1 cellular context compared by ENCODE assay signal in the genomic region with DNA sequence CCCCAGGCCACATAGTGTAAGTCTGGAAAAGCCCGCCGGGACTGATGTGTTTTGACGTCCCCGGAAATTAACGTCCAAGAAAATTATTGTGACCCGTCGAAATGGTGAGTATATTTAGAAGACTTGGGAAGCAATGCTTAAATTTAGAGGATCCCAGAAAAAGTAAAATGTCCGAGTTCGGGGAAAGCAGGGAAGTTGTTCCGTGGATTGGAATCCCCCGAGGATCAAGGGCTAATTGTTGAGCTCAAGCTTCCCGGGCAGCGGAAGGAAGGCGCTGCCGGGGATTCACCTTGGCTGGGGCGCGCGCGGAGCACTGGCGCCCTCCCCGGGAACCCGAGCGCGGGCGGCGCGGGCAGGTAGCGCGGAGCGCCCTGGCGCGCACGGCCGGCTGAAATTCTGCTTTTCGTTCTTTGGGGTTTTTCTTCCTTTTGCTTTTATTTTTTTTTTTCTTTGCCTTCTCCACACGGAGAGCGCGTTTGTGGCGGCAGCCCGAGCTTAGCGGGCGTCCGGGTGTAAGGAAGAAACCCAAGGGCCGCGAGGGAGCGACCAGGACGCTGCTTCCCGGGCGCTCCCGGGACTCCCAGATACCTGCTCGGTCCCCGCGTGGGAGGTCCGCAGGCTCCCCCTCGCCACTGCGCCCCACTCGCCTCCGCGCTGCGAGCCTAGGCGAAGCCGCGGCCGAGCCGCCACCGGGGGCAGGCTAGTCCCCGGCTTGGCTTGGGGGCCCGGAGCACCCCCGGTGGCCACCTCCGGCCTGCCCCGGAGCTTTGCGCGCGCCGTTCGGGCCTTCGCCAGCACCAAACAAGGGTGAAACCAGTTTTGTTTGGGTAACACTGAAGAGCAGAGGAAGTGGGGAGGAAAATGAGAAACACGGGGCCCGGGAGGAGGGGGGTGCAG.
TF ChIP-seq lines count a peak whose summit lies in the region.

No MANE protein-coding gene starts in this region.

TF ChIP-seq in HepG2, 621 proteins besides CTCF, POLR2A, EP300 and RAD21 (continues in another document):
- peak; percentile 35; the same call in 1 of the 2 replicates for TF ChIP-seq GABPB1 (CRISPR knock-in tag; IDR thresholded peaks at IDR 0.05)
- TF ChIP-seq, protein P1, sequence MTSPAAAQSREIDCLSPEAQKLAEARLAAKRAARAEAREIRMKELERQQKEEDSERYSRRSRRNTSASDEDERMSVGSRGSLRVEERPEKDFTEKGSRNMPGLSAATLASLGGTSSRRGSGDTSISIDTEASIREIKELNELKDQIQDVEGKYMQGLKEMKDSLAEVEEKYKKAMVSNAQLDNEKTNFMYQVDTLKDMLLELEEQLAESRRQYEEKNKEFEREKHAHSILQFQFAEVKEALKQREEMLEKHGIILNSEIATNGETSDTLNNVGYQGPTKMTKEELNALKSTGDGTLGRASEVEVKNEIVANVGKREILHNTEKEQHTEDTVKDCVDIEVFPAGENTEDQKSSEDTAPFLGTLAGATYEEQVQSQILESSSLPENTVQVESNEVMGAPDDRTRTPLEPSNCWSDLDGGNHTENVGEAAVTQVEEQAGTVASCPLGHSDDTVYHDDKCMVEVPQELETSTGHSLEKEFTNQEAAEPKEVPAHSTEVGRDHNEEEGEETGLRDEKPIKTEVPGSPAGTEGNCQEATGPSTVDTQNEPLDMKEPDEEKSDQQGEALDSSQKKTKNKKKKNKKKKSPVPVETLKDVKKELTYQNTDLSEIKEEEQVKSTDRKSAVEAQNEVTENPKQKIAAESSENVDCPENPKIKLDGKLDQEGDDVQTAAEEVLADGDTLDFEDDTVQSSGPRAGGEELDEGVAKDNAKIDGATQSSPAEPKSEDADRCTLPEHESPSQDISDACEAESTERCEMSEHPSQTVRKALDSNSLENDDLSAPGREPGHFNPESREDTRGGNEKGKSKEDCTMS (CRISPR knock-in tag; conservative IDR thresholded peaks at IDR 0.05), result no peak
- TF ChIP-seq SAP130 (CRISPR knock-in tag; IDR thresholded peaks at IDR 0.05; ENCODE audit: low read depth), result 0 out of 2 replicates have a peak, but pooled peaks have one; percentile 12
- TF ChIP-seq EZH2 (conservative IDR thresholded peaks at IDR 0.05; ENCODE audit: low read depth, low read length), result 0 out of 2 replicates have a peak, but pooled peaks have one; percentile 86
- TF ChIP-seq ZFX (CRISPR knock-in tag; IDR thresholded peaks at IDR 0.05; ENCODE audit: low read depth), result 0 out of 2 replicates have a peak, but pooled peaks have one; percentile 4
- TF ChIP-seq, protein P2, sequence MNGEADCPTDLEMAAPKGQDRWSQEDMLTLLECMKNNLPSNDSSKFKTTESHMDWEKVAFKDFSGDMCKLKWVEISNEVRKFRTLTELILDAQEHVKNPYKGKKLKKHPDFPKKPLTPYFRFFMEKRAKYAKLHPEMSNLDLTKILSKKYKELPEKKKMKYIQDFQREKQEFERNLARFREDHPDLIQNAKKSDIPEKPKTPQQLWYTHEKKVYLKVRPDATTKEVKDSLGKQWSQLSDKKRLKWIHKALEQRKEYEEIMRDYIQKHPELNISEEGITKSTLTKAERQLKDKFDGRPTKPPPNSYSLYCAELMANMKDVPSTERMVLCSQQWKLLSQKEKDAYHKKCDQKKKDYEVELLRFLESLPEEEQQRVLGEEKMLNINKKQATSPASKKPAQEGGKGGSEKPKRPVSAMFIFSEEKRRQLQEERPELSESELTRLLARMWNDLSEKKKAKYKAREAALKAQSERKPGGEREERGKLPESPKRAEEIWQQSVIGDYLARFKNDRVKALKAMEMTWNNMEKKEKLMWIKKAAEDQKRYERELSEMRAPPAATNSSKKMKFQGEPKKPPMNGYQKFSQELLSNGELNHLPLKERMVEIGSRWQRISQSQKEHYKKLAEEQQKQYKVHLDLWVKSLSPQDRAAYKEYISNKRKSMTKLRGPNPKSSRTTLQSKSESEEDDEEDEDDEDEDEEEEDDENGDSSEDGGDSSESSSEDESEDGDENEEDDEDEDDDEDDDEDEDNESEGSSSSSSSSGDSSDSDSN (CRISPR knock-in tag; IDR thresholded peaks at IDR 0.05), result peak; percentile 46; the same call in 1 of the 2 replicates
- TF ChIP-seq, protein P3, sequence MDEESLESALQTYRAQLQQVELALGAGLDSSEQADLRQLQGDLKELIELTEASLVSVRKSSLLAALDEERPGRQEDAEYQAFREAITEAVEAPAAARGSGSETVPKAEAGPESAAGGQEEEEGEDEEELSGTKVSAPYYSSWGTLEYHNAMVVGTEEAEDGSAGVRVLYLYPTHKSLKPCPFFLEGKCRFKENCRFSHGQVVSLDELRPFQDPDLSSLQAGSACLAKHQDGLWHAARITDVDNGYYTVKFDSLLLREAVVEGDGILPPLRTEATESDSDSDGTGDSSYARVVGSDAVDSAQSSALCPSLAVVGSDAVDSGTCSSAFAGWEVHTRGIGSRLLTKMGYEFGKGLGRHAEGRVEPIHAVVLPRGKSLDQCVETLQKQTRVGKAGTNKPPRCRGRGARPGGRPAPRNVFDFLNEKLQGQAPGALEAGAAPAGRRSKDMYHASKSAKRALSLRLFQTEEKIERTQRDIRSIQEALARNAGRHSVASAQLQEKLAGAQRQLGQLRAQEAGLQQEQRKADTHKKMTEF (CRISPR knock-in tag; IDR thresholded peaks at IDR 0.05), result peak; percentile 29; the same call in 1 of the 2 replicates
- peak; percentile 75 for TF ChIP-seq STAG1 (CRISPR knock-in tag; IDR thresholded peaks at IDR 0.05)
- TF ChIP-seq MTA1 (CRISPR knock-in tag; IDR thresholded peaks at IDR 0.05; ENCODE audit: borderline replicate concordance), result peak; percentile 58; the same call in 1 of the 2 replicates
- peak; percentile 76 for TF ChIP-seq BCL6 (CRISPR knock-in tag; IDR thresholded peaks at IDR 0.05)
- TF ChIP-seq, protein P4, sequence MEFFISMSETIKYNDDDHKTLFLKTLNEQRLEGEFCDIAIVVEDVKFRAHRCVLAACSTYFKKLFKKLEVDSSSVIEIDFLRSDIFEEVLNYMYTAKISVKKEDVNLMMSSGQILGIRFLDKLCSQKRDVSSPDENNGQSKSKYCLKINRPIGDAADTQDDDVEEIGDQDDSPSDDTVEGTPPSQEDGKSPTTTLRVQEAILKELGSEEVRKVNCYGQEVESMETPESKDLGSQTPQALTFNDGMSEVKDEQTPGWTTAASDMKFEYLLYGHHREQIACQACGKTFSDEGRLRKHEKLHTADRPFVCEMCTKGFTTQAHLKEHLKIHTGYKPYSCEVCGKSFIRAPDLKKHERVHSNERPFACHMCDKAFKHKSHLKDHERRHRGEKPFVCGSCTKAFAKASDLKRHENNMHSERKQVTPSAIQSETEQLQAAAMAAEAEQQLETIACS (CRISPR knock-in tag; IDR thresholded peaks at IDR 0.05), result peak; percentile 50; the same call in 1 of the 2 replicates
- peak; percentile 39 for TF ChIP-seq HNRNPLL (IDR thresholded peaks at IDR 0.05; ENCODE audit: low read depth, low read length, poor library complexity, severe bottlenecking)
- TF ChIP-seq, protein P5, sequence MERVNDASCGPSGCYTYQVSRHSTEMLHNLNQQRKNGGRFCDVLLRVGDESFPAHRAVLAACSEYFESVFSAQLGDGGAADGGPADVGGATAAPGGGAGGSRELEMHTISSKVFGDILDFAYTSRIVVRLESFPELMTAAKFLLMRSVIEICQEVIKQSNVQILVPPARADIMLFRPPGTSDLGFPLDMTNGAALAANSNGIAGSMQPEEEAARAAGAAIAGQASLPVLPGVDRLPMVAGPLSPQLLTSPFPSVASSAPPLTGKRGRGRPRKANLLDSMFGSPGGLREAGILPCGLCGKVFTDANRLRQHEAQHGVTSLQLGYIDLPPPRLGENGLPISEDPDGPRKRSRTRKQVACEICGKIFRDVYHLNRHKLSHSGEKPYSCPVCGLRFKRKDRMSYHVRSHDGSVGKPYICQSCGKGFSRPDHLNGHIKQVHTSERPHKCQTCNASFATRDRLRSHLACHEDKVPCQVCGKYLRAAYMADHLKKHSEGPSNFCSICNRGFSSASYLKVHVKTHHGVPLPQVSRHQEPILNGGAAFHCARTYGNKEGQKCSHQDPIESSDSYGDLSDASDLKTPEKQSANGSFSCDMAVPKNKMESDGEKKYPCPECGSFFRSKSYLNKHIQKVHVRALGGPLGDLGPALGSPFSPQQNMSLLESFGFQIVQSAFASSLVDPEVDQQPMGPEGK (CRISPR knock-in tag; IDR thresholded peaks at IDR 0.05), result peak; percentile 29; the same call in 1 of the 2 replicates
- TF ChIP-seq, protein P6, sequence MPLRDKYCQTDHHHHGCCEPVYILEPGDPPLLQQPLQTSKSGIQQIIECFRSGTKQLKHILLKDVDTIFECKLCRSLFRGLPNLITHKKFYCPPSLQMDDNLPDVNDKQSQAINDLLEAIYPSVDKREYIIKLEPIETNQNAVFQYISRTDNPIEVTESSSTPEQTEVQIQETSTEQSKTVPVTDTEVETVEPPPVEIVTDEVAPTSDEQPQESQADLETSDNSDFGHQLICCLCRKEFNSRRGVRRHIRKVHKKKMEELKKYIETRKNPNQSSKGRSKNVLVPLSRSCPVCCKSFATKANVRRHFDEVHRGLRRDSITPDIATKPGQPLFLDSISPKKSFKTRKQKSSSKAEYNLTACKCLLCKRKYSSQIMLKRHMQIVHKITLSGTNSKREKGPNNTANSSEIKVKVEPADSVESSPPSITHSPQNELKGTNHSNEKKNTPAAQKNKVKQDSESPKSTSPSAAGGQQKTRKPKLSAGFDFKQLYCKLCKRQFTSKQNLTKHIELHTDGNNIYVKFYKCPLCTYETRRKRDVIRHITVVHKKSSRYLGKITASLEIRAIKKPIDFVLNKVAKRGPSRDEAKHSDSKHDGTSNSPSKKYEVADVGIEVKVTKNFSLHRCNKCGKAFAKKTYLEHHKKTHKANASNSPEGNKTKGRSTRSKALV (CRISPR knock-in tag; IDR thresholded peaks at IDR 0.05), result peak; percentile 96
- TF ChIP-seq ETV5 (CRISPR knock-in tag; IDR thresholded peaks at IDR 0.05; ENCODE audit: borderline replicate concordance), result peak; percentile 22; the same call in 1 of the 2 replicates
- TF ChIP-seq HNF4A (CRISPR knock-in tag; IDR thresholded peaks at IDR 0.05), result no peak
- TF ChIP-seq KLF11 (CRISPR knock-in tag; IDR thresholded peaks at IDR 0.05), result no peak
- 0 out of 2 replicates have a peak, but pooled peaks have one; percentile 18 for TF ChIP-seq HDAC1 (CRISPR knock-in tag; IDR thresholded peaks at IDR 0.05)
- TF ChIP-seq, protein P7, sequence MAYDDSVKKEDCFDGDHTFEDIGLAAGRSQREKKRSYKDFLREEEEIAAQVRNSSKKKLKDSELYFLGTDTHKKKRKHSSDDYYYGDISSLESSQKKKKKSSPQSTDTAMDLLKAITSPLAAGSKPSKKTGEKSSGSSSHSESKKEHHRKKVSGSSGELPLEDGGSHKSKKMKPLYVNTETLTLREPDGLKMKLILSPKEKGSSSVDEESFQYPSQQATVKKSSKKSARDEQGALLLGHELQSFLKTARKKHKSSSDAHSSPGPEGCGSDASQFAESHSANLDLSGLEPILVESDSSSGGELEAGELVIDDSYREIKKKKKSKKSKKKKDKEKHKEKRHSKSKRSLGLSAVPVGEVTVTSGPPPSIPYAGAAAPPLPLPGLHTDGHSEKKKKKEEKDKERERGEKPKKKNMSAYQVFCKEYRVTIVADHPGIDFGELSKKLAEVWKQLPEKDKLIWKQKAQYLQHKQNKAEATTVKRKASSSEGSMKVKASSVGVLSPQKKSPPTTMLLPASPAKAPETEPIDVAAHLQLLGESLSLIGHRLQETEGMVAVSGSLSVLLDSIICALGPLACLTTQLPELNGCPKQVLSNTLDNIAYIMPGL (CRISPR knock-in tag; IDR thresholded peaks at IDR 0.05; ENCODE audit: borderline replicate concordance in 1 of 2, low read depth in 1 of 2), result peak; percentile 19 to 29; a peak in 1 of 4 replicates
- TF ChIP-seq BHLHE40 (IDR thresholded peaks at IDR 0.05; ENCODE audit: low read length), result no peak
- TF ChIP-seq, protein P8, sequence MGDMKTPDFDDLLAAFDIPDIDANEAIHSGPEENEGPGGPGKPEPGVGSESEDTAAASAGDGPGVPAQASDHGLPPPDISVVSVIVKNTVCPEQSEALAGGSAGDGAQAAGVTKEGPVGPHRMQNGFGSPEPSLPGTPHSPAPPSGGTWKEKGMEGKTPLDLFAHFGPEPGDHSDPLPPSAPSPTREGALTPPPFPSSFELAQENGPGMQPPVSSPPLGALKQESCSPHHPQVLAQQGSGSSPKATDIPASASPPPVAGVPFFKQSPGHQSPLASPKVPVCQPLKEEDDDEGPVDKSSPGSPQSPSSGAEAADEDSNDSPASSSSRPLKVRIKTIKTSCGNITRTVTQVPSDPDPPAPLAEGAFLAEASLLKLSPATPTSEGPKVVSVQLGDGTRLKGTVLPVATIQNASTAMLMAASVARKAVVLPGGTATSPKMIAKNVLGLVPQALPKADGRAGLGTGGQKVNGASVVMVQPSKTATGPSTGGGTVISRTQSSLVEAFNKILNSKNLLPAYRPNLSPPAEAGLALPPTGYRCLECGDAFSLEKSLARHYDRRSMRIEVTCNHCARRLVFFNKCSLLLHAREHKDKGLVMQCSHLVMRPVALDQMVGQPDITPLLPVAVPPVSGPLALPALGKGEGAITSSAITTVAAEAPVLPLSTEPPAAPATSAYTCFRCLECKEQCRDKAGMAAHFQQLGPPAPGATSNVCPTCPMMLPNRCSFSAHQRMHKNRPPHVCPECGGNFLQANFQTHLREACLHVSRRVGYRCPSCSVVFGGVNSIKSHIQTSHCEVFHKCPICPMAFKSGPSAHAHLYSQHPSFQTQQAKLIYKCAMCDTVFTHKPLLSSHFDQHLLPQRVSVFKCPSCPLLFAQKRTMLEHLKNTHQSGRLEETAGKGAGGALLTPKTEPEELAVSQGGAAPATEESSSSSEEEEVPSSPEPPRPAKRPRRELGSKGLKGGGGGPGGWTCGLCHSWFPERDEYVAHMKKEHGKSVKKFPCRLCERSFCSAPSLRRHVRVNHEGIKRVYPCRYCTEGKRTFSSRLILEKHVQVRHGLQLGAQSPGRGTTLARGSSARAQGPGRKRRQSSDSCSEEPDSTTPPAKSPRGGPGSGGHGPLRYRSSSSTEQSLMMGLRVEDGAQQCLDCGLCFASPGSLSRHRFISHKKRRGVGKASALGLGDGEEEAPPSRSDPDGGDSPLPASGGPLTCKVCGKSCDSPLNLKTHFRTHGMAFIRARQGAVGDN (CRISPR knock-in tag; IDR thresholded peaks at IDR 0.05), result peak; percentile 64
- peak; percentile 86 for TF ChIP-seq CBX2 (IDR thresholded peaks at IDR 0.05; ENCODE audit: low read depth, low read length)
- no peak for TF ChIP-seq CBX2 (CRISPR knock-in tag; IDR thresholded peaks at IDR 0.05; ENCODE audit: low read depth)
- TF ChIP-seq, protein P9, sequence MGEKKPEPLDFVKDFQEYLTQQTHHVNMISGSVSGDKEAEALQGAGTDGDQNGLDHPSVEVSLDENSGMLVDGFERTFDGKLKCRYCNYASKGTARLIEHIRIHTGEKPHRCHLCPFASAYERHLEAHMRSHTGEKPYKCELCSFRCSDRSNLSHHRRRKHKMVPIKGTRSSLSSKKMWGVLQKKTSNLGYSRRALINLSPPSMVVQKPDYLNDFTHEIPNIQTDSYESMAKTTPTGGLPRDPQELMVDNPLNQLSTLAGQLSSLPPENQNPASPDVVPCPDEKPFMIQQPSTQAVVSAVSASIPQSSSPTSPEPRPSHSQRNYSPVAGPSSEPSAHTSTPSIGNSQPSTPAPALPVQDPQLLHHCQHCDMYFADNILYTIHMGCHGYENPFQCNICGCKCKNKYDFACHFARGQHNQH (CRISPR knock-in tag; IDR thresholded peaks at IDR 0.05), result 0 out of 2 replicates have a peak, but pooled peaks have one; percentile 11
- TF ChIP-seq, protein P10, sequence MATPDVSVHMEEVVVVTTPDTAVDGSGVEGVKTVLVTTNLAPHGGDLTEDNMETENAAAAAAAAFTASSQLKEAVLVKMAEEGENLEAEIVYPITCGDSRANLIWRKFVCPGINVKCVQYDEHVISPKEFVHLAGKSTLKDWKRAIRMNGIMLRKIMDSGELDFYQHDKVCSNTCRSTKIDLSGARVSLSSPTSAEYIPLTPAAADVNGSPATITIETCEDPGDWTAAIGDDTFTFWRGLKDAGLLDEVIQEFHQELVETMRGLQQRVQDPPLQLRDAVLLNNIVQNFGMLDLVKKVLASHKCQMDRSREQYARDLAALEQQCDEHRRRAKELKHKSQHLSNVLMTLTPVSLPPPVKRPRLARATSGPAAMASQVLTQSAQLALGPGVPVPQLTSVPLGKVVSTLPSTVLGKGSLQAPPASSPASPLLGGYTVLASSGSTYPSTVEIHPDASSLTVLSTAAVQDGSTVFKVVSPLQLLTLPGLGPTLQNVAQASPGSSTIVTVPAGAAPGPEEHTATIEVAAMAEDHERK (CRISPR knock-in tag; IDR thresholded peaks at IDR 0.05; ENCODE audit: low read depth), result no peak
